Comparison of ENCODE assay signal across 8 cellular contexts in genomic region chr6:32087574-32088486, GRCh38. TPM values are rescaled to one million over a fixed set of nuclear protein-coding genes. Genes with fewer than 3 reads are reported as not detected.
DNase-seq lines count a peak whose midpoint lies in the region; ATAC-seq and TF ChIP-seq lines count a peak whose summit lies in the region.

No MANE protein-coding gene starts in this region.

- H3K4me1 ChIP-seq in Karpas-422 (ENCODE audit: low read length): peaks cover 9% of the 10 kb centered on the region

- H3K36me3 ChIP-seq in Karpas-422 (ENCODE audit: insufficient read depth, low read length) (no peaks in the 10 kb centered on the region), WERI-Rb-1 (no peaks in the 10 kb centered on the region)

- no peak overlapping the region for H2AFZ ChIP-seq in Karpas-422 (ENCODE audit: low read length)

- peak; percentile 93 for DNase-seq in Karpas-422
- peak; percentile 98 for DNase-seq in WERI-Rb-1
- peak; percentile 80 for DNase-seq in MCF 10A (ENCODE audit: unreplicated experiment)
- peak; percentile 77 for DNase-seq in iris pigment epithelial cell (ENCODE audit: low read depth)
- DNase-seq in stimulated activated CD4-positive, alpha-beta T cell treated with anti-CD3 and anti-CD28 coated beads, TNF-alpha, amount 100 ng/mL, for 1 hour (ENCODE audit: low read depth in 3 of 3, low spot score in 1 of 3): peak; percentile 25 to 56 (median 38)

- CTCF ChIA-PET in MCF 10A (lab: Yijun Ruan, JAX): interaction anchor here (1.3 kb wide), 1 partner anchor 29 kb away, joined by 3 read pairs; no protein-coding TSS in a partner anchor

- H3K9ac ChIP-seq in Karpas-422 (ENCODE audit: low read length): no peak overlapping the region

- no peaks in the 10 kb centered on the region for H3K9me3 Mint-ChIP-seq in MCF 10A (ENCODE audit: unreplicated experiment)

- peaks cover 34% of the 10 kb centered on the region for H3K4me1 Mint-ChIP-seq in MCF 10A (ENCODE audit: insufficient read depth, unreplicated experiment)

- H3K4me3 Mint-ChIP-seq in MCF 10A (ENCODE audit: unreplicated experiment): no peak overlapping the region

- intact Hi-C loops in MCF 10A (cut with micrococcal nuclease): loop anchor here (1.0 kb wide), 1 partner anchor 66 kb away; the partner anchor contains the start of gene PPT2

- peak overlapping the region; percentile 61 for H3K27ac Mint-ChIP-seq in MCF 10A (ENCODE audit: low read depth, unreplicated experiment)

- no peak overlapping the region for H3K4me2 ChIP-seq in Karpas-422 (ENCODE audit: low read depth, low read length, poor library complexity, severe bottlenecking)

- H4K20me1 ChIP-seq in Karpas-422 (ENCODE audit: insufficient read depth, low read depth, low read length): no peaks in the 10 kb centered on the region

- BruUV-seq in MCF 10A (replicated peaks; lab: Mats Ljungman, UMichigan): no TSS peak

- TF ChIP-seq CTCF in C4-2B (conservative IDR thresholded peaks at IDR 0.05): peak; percentile 76
- peak; percentile 97 for TF ChIP-seq CTCF in WERI-Rb-1 (IDR thresholded peaks at IDR 0.05; ENCODE audit: low read depth, low read length)
- TF ChIP-seq CTCF in MCF 10A (IDR thresholded peaks at IDR 0.05; ENCODE audit: unreplicated experiment): peak; percentile 50

- H3K9me3 ChIP-seq in Karpas-422 (ENCODE audit: low read length): no peaks in the 10 kb centered on the region
- H3K9me3 ChIP-seq in WERI-Rb-1 (ENCODE audit: severe bottlenecking): no peaks in the 10 kb centered on the region

- H3K9me2 ChIP-seq in Karpas-422 (replicated peaks; ENCODE audit: insufficient read depth, low read length): no peaks in the 10 kb centered on the region

- ATAC-seq in HG02870 (IDR thresholded peaks at IDR 0.05; ENCODE audit: unreplicated experiment) (no peak), GM21526 (IDR thresholded peaks at IDR 0.05; ENCODE audit: low FRiP score, unreplicated experiment) (no peak)

- no peak overlapping the region for H3K4me3 ChIP-seq in Karpas-422 (ENCODE audit: low read length)
- peak overlapping the region; percentile 13 for H3K4me3 ChIP-seq in WERI-Rb-1 (ENCODE audit: low read depth, low read length)

- H3K27me3 ChIP-seq in Karpas-422 (ENCODE audit: low read length) (no peaks in the 10 kb centered on the region), WERI-Rb-1 (ENCODE audit: insufficient read depth, low read depth, severe bottlenecking) (no peaks in the 10 kb centered on the region)

- H3K79me2 ChIP-seq in Karpas-422 (ENCODE audit: low read length): no peaks in the 10 kb centered on the region

- H3K27ac ChIP-seq in C4-2B (no peak overlapping the region), Karpas-422 (ENCODE audit: low read length) (no peak overlapping the region), WERI-Rb-1 (0 out of 2 replicates have a peak overlapping the region, but pooled peaks have one; percentile 25)

- POLR2A ChIA-PET in MCF 10A (lab: Yijun Ruan, JAX): no interaction called here

- peaks cover 9% of the 10 kb centered on the region for H3K36me3 Mint-ChIP-seq in MCF 10A (ENCODE audit: insufficient read depth, unreplicated experiment)

- H3K27me3 Mint-ChIP-seq in MCF 10A (ENCODE audit: insufficient read depth, unreplicated experiment): peaks cover 24% of the 10 kb centered on the region

RNA-seq across cellular contexts. Expression of gene TNXB, which starts 21.3 kb away (rescaled TPM):
- 0.22 and 2.1 TPM in 2 replicates for total RNA-seq in Karpas-422 (2014; rRNA removed; shearing (Covaris generic); ENCODE audit: low replicate concordance)
- 3.0 and 4.3 TPM in 2 replicates for total RNA-seq in MCF 10A (2022)

RNA-seq across cellular contexts. Expression of gene ATF6B, which starts 40.2 kb away (rescaled TPM):
- total RNA-seq in Karpas-422 (2014; rRNA removed; shearing (Covaris generic); ENCODE audit: low replicate concordance): 51.3 and 62.5 TPM in 2 replicates
- total RNA-seq in MCF 10A (2022): 65.6 and 86.5 TPM in 2 replicates

RNA-seq across cellular contexts. Expression of gene FKBPL, which starts 42.3 kb away (rescaled TPM):
- 7.0 and 12.4 TPM in 2 replicates for total RNA-seq in Karpas-422 (2014; rRNA removed; shearing (Covaris generic); ENCODE audit: low replicate concordance)
- 4.8 and 5.8 TPM in 2 replicates for total RNA-seq in MCF 10A (2022)

RNA-seq across cellular contexts. Expression of gene CYP21A2, which starts 49.6 kb away (rescaled TPM):
- total RNA-seq in Karpas-422 (2014; rRNA removed; shearing (Covaris generic); ENCODE audit: low replicate concordance): not detected in 2 replicates
- 0.33 and 0.88 TPM in 2 replicates for total RNA-seq in MCF 10A (2022)

Comparison
In these comparisons a context has a peak if more than half of its experiments do, and no peak if none do; other contexts are left out.
1. DNase-seq: peak in every context shown above with its lines; median percentile 98 in WERI-Rb-1; 93 in Karpas-422; 80 in MCF 10A; 77 in iris pigment epithelial cell; 38 in stimulated activated CD4-positive, alpha-beta T cell treated with anti-CD3 and anti-CD28 coated beads, TNF-alpha, amount 100 ng/mL, for 1 hour.